Comparison of ENCODE assay signal across 9 cellular contexts in the genomic region with DNA sequence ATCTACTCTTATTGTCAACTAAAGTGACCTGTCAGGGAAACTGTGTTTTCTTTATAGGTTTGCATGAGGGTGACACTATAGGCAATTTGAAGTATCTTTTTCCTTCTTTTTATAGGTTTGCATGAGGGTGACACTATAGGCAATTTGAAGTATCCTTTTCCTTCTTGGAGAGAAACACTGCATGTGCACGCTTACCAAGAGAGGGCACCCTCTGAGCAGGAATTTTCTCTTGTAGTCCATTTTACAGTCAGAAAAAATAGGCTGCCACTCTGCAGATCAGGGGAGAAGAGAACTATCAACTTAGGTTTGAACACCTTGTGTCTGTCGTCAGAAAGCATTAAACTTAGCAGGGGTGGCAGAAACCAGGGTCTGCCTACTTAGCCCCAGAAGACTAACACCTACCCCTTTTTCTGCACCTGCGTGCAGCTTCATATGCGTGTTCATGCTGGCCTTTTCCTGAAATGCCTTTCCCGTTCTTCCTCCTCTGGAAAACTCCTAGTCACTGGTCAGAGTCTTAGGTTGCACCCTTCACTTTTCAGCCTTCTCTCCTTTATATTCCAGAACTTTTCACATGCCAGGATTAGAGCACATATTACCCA. TPM values are rescaled to one million over a fixed set of nuclear protein-coding genes. Genes with fewer than 3 reads are reported as not detected.
A peak's percentile ranks its signal among the peaks of the same experiment; 100 is the strongest.
DNase-seq lines count a peak whose midpoint lies in the region; ATAC-seq and TF ChIP-seq lines count a peak whose summit lies in the region.
"Had no signal": no experiment of that assay in that cellular context is flagged by ENCODE, and none has a peak within 500 bp of the region (broad histone marks: within the 10 kb centered on the region; RNA-seq: fewer than 3 reads in every experiment).

No MANE protein-coding gene starts in this region.

- H3K9me3 ChIP-seq in adipocyte (ENCODE audit: control insufficient read depth, low read length) (no peaks in the 10 kb centered on the region), tibial artery (no peaks in the 10 kb centered on the region)

- H3K27me3 ChIP-seq in adipocyte (replicated peaks; ENCODE audit: control insufficient read depth, insufficient read depth, low read length): no peaks in the 10 kb centered on the region
- H3K27me3 ChIP-seq in tibial artery: peaks cover 0 to 3% of the 10 kb centered on the region in 2 donors

- H3K4me3 ChIP-seq in adipocyte (ENCODE audit: low read length): no peak overlapping the region
- H3K4me3 ChIP-seq in tibial artery: no peak overlapping the region

- H3K27ac ChIP-seq in tibial artery: no peak overlapping the region

- H3K4me1 Mint-ChIP-seq in activated CD4-positive, alpha-beta memory T cell treated with anti-CD3 and anti-CD28 coated beads for 36 hours (ENCODE audit: low read depth): peaks cover 10% of the 10 kb centered on the region
- peaks cover 15% of the 10 kb centered on the region for H3K4me1 Mint-ChIP-seq in activated CD4-positive, alpha-beta memory T cell treated with anti-CD3 and anti-CD28 coated beads, Interleukin-2, amount 10 ng/mL, durations not matched to agents 7 days and 5 days
- H3K4me1 Mint-ChIP-seq in activated CD8-positive, alpha-beta memory T cell treated with anti-CD3 and anti-CD28 coated beads, Interleukin-2, amount 10 ng/mL, durations not matched to agents 7 days and 5 days: peaks cover 16% of the 10 kb centered on the region
- H3K4me1 Mint-ChIP-seq: activated naive CD4-positive, alpha-beta T cell treated with anti-CD3 and anti-CD28 coated beads, Interleukin-2, amount 50 U/mL, for 24 hours had no signal

- H3K36me3 Mint-ChIP-seq in activated CD4-positive, alpha-beta memory T cell treated with anti-CD3 and anti-CD28 coated beads for 36 hours: no peaks in the 10 kb centered on the region
- no peaks in the 10 kb centered on the region for H3K36me3 Mint-ChIP-seq in activated CD4-positive, alpha-beta memory T cell treated with anti-CD3 and anti-CD28 coated beads, Interleukin-2, amount 10 ng/mL, durations not matched to agents 7 days and 5 days (ENCODE audit: low read depth)
- H3K36me3 Mint-ChIP-seq in activated CD8-positive, alpha-beta memory T cell treated with anti-CD3 and anti-CD28 coated beads, Interleukin-2, amount 10 ng/mL, durations not matched to agents 7 days and 5 days: no peaks in the 10 kb centered on the region
- H3K36me3 Mint-ChIP-seq: activated naive CD4-positive, alpha-beta T cell treated with anti-CD3 and anti-CD28 coated beads, Interleukin-2, amount 50 U/mL, for 24 hours had no signal

- H3K36me3 ChIP-seq in adipocyte (ENCODE audit: control insufficient read depth, insufficient read depth, low read length, severe bottlenecking) (no peaks in the 10 kb centered on the region), tibial artery (no peaks in the 10 kb centered on the region)

- no peak overlapping the region for H3K27ac Mint-ChIP-seq in activated CD4-positive, alpha-beta memory T cell treated with anti-CD3 and anti-CD28 coated beads for 36 hours
- H3K27ac Mint-ChIP-seq in activated CD4-positive, alpha-beta memory T cell treated with anti-CD3 and anti-CD28 coated beads, Interleukin-2, amount 10 ng/mL, durations not matched to agents 7 days and 5 days: no peak overlapping the region
- no peak overlapping the region for H3K27ac Mint-ChIP-seq in activated CD8-positive, alpha-beta memory T cell treated with anti-CD3 and anti-CD28 coated beads, Interleukin-2, amount 10 ng/mL, durations not matched to agents 7 days and 5 days
- H3K27ac Mint-ChIP-seq: activated naive CD4-positive, alpha-beta T cell treated with anti-CD3 and anti-CD28 coated beads, Interleukin-2, amount 50 U/mL, for 24 hours had no signal

- no peak overlapping the region for H3K9ac ChIP-seq in adipocyte (ENCODE audit: low read length)

- intact Hi-C loops in activated CD4-positive, alpha-beta memory T cell treated with anti-CD3 and anti-CD28 coated beads for 36 hours (cut with micrococcal nuclease): loop anchor here (1.0 to 2.0 kb wide), 3 partner anchors 19 to 297 kb away; no protein-coding TSS in a partner anchor
- intact Hi-C loops in tibial artery (cut with DNase I; ENCODE audit: low total_unique reads): loop anchor here (5.0 kb wide), 2 partner anchors 190 to 240 kb away; no protein-coding TSS in a partner anchor

- H3K4me1 ChIP-seq in adipocyte (ENCODE audit: control insufficient read depth, insufficient read depth, low read length): no peaks in the 10 kb centered on the region
- H3K4me1 ChIP-seq in tibial artery: no peaks in the 10 kb centered on the region

- no peak for ATAC-seq in activated CD8-positive, alpha-beta memory T cell treated with anti-CD3 and anti-CD28 coated beads, Interleukin-2, amount 10 ng/mL, durations not matched to agents 7 days and 5 days

- no peak overlapping the region for H3K4me3 Mint-ChIP-seq in activated CD4-positive, alpha-beta memory T cell treated with anti-CD3 and anti-CD28 coated beads for 36 hours
- H3K4me3 Mint-ChIP-seq in activated CD4-positive, alpha-beta memory T cell treated with anti-CD3 and anti-CD28 coated beads, Interleukin-2, amount 10 ng/mL, durations not matched to agents 7 days and 5 days: no peak overlapping the region
- no peak overlapping the region for H3K4me3 Mint-ChIP-seq in activated CD8-positive, alpha-beta memory T cell treated with anti-CD3 and anti-CD28 coated beads, Interleukin-2, amount 10 ng/mL, durations not matched to agents 7 days and 5 days
- H3K4me3 Mint-ChIP-seq: activated naive CD4-positive, alpha-beta T cell treated with anti-CD3 and anti-CD28 coated beads, Interleukin-2, amount 50 U/mL, for 24 hours had no signal

- peak; percentile 11 to 23 for TF ChIP-seq CTCF in tibial artery (IDR thresholded peaks at IDR 0.05)

- DNase-seq in activated CD4-positive, alpha-beta memory T cell treated with anti-CD3 and anti-CD28 coated beads for 36 hours: peak; percentile 31
- no peak for DNase-seq in activated CD4-positive, alpha-beta memory T cell treated with anti-CD3 and anti-CD28 coated beads, Interleukin-2, amount 10 ng/mL, durations not matched to agents 7 days and 5 days
- DNase-seq in NCI-H1694 treated with DMSO at 0.1 percent for 48 hours (lab: John Stamatoyannopoulos, UW) (peak; percentile 80), adipocyte (ENCODE audit: low read depth) (peak; percentile 80), iPS-NIHi11 (ENCODE audit: low spot score) (peak; percentile 63), tibial artery (peak in 1 of 2 donors; percentile 30)
- no peak for DNase-seq in activated CD8-positive, alpha-beta memory T cell treated with anti-CD3 and anti-CD28 coated beads, Interleukin-2, amount 50 U/mL, for 48 hours
- DNase-seq in activated CD8-positive, alpha-beta memory T cell treated with anti-CD3 and anti-CD28 coated beads, Interleukin-2, amount 10 ng/mL, durations not matched to agents 7 days and 5 days: no peak

- CTCF ChIA-PET in activated CD4-positive, alpha-beta memory T cell treated with anti-CD3 and anti-CD28 coated beads for 36 hours (lab: Charles Lee): interaction anchor here (1.0 to 7.9 kb wide), 28 partner anchors 8 to 282 kb away, joined by 3 to 229 read pairs (median 6); partner anchors contain the start of gene TMEM100
- CTCF ChIA-PET in activated CD4-positive, alpha-beta memory T cell treated with anti-CD3 and anti-CD28 coated beads, Interleukin-2, amount 10 ng/mL, durations not matched to agents 7 days and 5 days (lab: Charles Lee): interaction anchor here (1.2 to 4.8 kb wide), 7 partner anchors 16 to 242 kb away, joined by 3 to 40 read pairs (median 14); partner anchors contain the start of gene SMIM36
- CTCF ChIA-PET in activated CD8-positive, alpha-beta memory T cell treated with anti-CD3 and anti-CD28 coated beads, Interleukin-2, amount 10 ng/mL, durations not matched to agents 7 days and 5 days (lab: Charles Lee): interaction anchor here (0.7 to 3.5 kb wide), 7 partner anchors 11 to 242 kb away, joined by 3 to 28 read pairs (median 6); no protein-coding TSS in a partner anchor

- POLR2A ChIA-PET in activated CD4-positive, alpha-beta memory T cell treated with anti-CD3 and anti-CD28 coated beads for 36 hours (lab: Charles Lee): no interaction called here
- POLR2A ChIA-PET in activated CD4-positive, alpha-beta memory T cell treated with anti-CD3 and anti-CD28 coated beads, Interleukin-2, amount 10 ng/mL, durations not matched to agents 7 days and 5 days (lab: Charles Lee): interaction anchor here (1.2 kb wide), 1 partner anchor 190 kb away, joined by 3 read pairs; no protein-coding TSS in a partner anchor

- no peaks in the 10 kb centered on the region for H3K9me3 Mint-ChIP-seq in activated CD4-positive, alpha-beta memory T cell treated with anti-CD3 and anti-CD28 coated beads for 36 hours
- H3K9me3 Mint-ChIP-seq in activated CD4-positive, alpha-beta memory T cell treated with anti-CD3 and anti-CD28 coated beads, Interleukin-2, amount 10 ng/mL, durations not matched to agents 7 days and 5 days: no peaks in the 10 kb centered on the region
- H3K9me3 Mint-ChIP-seq in activated CD8-positive, alpha-beta memory T cell treated with anti-CD3 and anti-CD28 coated beads, Interleukin-2, amount 10 ng/mL, durations not matched to agents 7 days and 5 days (ENCODE audit: low read depth): no peaks in the 10 kb centered on the region
- H3K9me3 Mint-ChIP-seq: activated naive CD4-positive, alpha-beta T cell treated with anti-CD3 and anti-CD28 coated beads, Interleukin-2, amount 50 U/mL, for 24 hours had no signal

- H3K27me3 Mint-ChIP-seq in activated CD4-positive, alpha-beta memory T cell treated with anti-CD3 and anti-CD28 coated beads for 36 hours: peaks cover 5% of the 10 kb centered on the region
- H3K27me3 Mint-ChIP-seq in activated CD4-positive, alpha-beta memory T cell treated with anti-CD3 and anti-CD28 coated beads, Interleukin-2, amount 10 ng/mL, durations not matched to agents 7 days and 5 days: peaks cover 20% of the 10 kb centered on the region
- H3K27me3 Mint-ChIP-seq in activated CD8-positive, alpha-beta memory T cell treated with anti-CD3 and anti-CD28 coated beads, Interleukin-2, amount 10 ng/mL, durations not matched to agents 7 days and 5 days: peaks cover 27% of the 10 kb centered on the region
- H3K27me3 Mint-ChIP-seq: activated naive CD4-positive, alpha-beta T cell treated with anti-CD3 and anti-CD28 coated beads, Interleukin-2, amount 50 U/mL, for 24 hours had no signal

RNA-seq across cellular contexts. Expression of gene SMIM36, which starts 16.4 kb away (rescaled TPM):
- total RNA-seq in activated CD4-positive, alpha-beta memory T cell treated with anti-CD3 and anti-CD28 coated beads for 36 hours: not detected
- total RNA-seq in activated CD4-positive, alpha-beta memory T cell treated with anti-CD3 and anti-CD28 coated beads, Interleukin-2, amount 10 ng/mL, durations not matched to agents 7 days and 5 days: not detected
- not detected for total RNA-seq in activated CD8-positive, alpha-beta memory T cell treated with anti-CD3 and anti-CD28 coated beads, Interleukin-2, amount 10 ng/mL, durations not matched to agents 7 days and 5 days

Comparison
In these comparisons a context has a peak if more than half of its experiments do, and no peak if none do; other contexts are left out.
1. DNase-seq: peak in activated CD4-positive, alpha-beta memory T cell treated with anti-CD3 and anti-CD28 coated beads for 36 hours (single experiment), NCI-H1694 treated with DMSO at 0.1 percent for 48 hours (single experiment), adipocyte (single experiment) and iPS-NIHi11 (single experiment); none in activated CD4-positive, alpha-beta memory T cell treated with anti-CD3 and anti-CD28 coated beads, Interleukin-2, amount 10 ng/mL, durations not matched to agents 7 days and 5 days (single experiment), activated CD8-positive, alpha-beta memory T cell treated with anti-CD3 and anti-CD28 coated beads, Interleukin-2, amount 50 U/mL, for 48 hours (single experiment) and activated CD8-positive, alpha-beta memory T cell treated with anti-CD3 and anti-CD28 coated beads, Interleukin-2, amount 10 ng/mL, durations not matched to agents 7 days and 5 days (single experiment).